Comparison of ENCODE assay signal across 8 cellular contexts in genomic region chr6:53484409-53485280, GRCh38.
DNase-seq lines count a peak whose midpoint lies in the region; ATAC-seq, FAIRE-seq and TF ChIP-seq lines count a peak whose summit lies in the region.

No MANE protein-coding gene starts in this region.

- no peak for TF ChIP-seq POLR2A in A549 (IDR thresholded peaks at IDR 0.05; ENCODE audit: low read length)

- no peaks in the 10 kb centered on the region for H3K4me1 ChIP-seq in A549
- H3K4me1 ChIP-seq in left lung = peaks cover 3 to 17% of the 10 kb centered on the region in 2 donors

- WGBS in A549 (ENCODE audit: missing lambda C conversion rate) = 27% methylated on average over 10 of the region's 10 CpGs

- FAIRE-seq in A549 (lab: Jason Lieb, UNC) = no peak

- TF ChIP-seq RAD21 in A549 (conservative IDR thresholded peaks at IDR 0.05 in 1 of 2, IDR thresholded peaks at IDR 0.05 in 1 of 2) = peak; percentile 91 to 93

- TF ChIP-seq CTCF in A549 (IDR thresholded peaks at IDR 0.05) = peak; percentile 91
- peak; percentile 92 for TF ChIP-seq CTCF in VCaP (conservative IDR thresholded peaks at IDR 0.05)
- peak; percentile 83 to 87 for TF ChIP-seq CTCF in left lung (IDR thresholded peaks at IDR 0.05)

- no peak for TF ChIP-seq EP300 in A549 (IDR thresholded peaks at IDR 0.05)

- H3K27me3 ChIP-seq in left lung = peaks cover 0 to 15% of the 10 kb centered on the region in 2 donors

- no peaks in the 10 kb centered on the region for H3K36me3 ChIP-seq in left lung

- CTCF ChIA-PET in A549 (lab: Yijun Ruan, JAX) = interaction anchor here (0.5 to 3.9 kb wide), 42 partner anchors 8 to 1085 kb away, joined by 3 to 92 read pairs (median 4); partner anchors contain the start of gene FBXO9

- POLR2A ChIA-PET in A549 (lab: Yijun Ruan, JAX) = no interaction called here

- DNase-seq in A549 (ENCODE audit: low read depth in 1 of 2, low spot score in 1 of 2) (peak in 1 of 2 experiments; percentile 67), NCI-H2171 treated with DMSO at 0.1 percent for 48 hours (lab: John Stamatoyannopoulos, UW) (peak; percentile 63), cerebellar cortex (ENCODE audit: low spot score) (peak; percentile 73), left lung (no peak)
- peak; percentile 38 to 69 (median 44) for DNase-seq in stimulated activated CD4-positive, alpha-beta T cell treated with anti-CD3 and anti-CD28 coated beads, TNF-alpha, amount 100 ng/mL, for 24 hours (ENCODE audit: low read depth in 3 of 3)

- H3K4me3 ChIP-seq in A549 (no peak overlapping the region), left lung (no peak overlapping the region)

- no peaks in the 10 kb centered on the region for H3K9me3 ChIP-seq in A549
- no peaks in the 10 kb centered on the region for H3K9me3 ChIP-seq in left lung

- intact Hi-C loops in left lung (cut with DNase I) = loop anchor here in 1 of 2 donors (5.0 kb wide), 1 partner anchor 312 kb away; no protein-coding TSS in a partner anchor

- H3K27ac ChIP-seq in A549 (no peak overlapping the region), VCaP (peak overlapping the region; percentile 63; the same call in 1 of the 2 replicates), left lung (no peak overlapping the region)

- ATAC-seq in A549 (peak; percentile 68 to 72; a peak in 4 of 6 replicates), GM18868 (IDR thresholded peaks at IDR 0.05; ENCODE audit: unreplicated experiment) (peak; percentile 40), left lung (peak; percentile 94), GM21447 (IDR thresholded peaks at IDR 0.05; ENCODE audit: unreplicated experiment) (no peak)

- H3K4me2 ChIP-seq in A549 = peak overlapping the region; percentile 65

TF ChIP-seq in A549, 52 proteins besides CTCF, POLR2A, EP300 and RAD21:
- TF ChIP-seq SMC3 (IDR thresholded peaks at IDR 0.05) (peak; percentile 78), HEYL (CRISPR knock-in tag; IDR thresholded peaks at IDR 0.05) (no peak)

Comparison
In these comparisons a context has a peak if more than half of its experiments do, and no peak if none do; other contexts are left out.
1. DNase-seq: peak in NCI-H2171 treated with DMSO at 0.1 percent for 48 hours (single experiment), cerebellar cortex (single experiment) and stimulated activated CD4-positive, alpha-beta T cell treated with anti-CD3 and anti-CD28 coated beads, TNF-alpha, amount 100 ng/mL, for 24 hours (3 of 3); none in left lung (0 of 2).
2. Peak in every context shown above with its lines, with median percentiles within 50 percentile points of each other: CTCF ChIP-seq.